ENCODE assay signal across 1 cellular context in the genomic region with DNA sequence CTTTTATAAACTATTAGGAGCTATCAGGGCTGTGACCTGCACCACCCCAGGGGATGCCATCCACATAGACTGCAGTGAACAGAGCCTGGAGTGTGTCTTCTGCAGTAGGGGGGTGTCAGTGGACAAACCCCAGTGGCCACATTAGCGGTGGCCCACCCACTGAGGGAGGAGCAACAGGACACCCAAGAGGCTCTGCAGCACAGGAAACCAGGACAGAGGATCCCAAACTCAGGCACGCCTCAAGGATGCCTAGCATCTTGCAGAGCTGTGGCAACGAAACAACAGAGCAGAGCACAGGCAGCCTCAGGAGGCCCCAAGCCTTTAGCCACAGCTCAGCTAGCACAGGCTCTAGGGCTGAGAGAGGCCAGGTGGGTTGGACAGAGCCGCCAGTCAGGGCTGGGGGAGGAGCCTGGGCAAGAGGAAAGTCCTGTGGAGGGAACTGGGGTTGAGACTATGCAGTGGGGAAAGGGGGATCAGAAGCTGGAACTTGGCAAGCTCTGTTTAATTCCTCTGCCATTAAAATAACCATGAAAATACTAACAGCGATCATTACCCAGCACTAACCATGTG.
TF ChIP-seq lines count a peak whose summit lies in the region.

No MANE protein-coding gene starts in this region.

TF ChIP-seq in WTC11, 78 proteins besides CTCF, POLR2A, EP300 and RAD21 (continued from another document):
- TF ChIP-seq, protein P1, sequence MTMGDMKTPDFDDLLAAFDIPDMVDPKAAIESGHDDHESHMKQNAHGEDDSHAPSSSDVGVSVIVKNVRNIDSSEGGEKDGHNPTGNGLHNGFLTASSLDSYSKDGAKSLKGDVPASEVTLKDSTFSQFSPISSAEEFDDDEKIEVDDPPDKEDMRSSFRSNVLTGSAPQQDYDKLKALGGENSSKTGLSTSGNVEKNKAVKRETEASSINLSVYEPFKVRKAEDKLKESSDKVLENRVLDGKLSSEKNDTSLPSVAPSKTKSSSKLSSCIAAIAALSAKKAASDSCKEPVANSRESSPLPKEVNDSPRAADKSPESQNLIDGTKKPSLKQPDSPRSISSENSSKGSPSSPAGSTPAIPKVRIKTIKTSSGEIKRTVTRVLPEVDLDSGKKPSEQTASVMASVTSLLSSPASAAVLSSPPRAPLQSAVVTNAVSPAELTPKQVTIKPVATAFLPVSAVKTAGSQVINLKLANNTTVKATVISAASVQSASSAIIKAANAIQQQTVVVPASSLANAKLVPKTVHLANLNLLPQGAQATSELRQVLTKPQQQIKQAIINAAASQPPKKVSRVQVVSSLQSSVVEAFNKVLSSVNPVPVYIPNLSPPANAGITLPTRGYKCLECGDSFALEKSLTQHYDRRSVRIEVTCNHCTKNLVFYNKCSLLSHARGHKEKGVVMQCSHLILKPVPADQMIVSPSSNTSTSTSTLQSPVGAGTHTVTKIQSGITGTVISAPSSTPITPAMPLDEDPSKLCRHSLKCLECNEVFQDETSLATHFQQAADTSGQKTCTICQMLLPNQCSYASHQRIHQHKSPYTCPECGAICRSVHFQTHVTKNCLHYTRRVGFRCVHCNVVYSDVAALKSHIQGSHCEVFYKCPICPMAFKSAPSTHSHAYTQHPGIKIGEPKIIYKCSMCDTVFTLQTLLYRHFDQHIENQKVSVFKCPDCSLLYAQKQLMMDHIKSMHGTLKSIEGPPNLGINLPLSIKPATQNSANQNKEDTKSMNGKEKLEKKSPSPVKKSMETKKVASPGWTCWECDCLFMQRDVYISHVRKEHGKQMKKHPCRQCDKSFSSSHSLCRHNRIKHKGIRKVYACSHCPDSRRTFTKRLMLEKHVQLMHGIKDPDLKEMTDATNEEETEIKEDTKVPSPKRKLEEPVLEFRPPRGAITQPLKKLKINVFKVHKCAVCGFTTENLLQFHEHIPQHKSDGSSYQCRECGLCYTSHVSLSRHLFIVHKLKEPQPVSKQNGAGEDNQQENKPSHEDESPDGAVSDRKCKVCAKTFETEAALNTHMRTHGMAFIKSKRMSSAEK (CRISPR knock-in tag; IDR thresholded peaks at IDR 0.05; ENCODE audit: borderline replicate concordance), result no peak
- no peak for TF ChIP-seq RELA (CRISPR knock-in tag; IDR thresholded peaks at IDR 0.05; ENCODE audit: borderline replicate concordance)
- no peak for TF ChIP-seq FOXK1 (CRISPR knock-in tag; IDR thresholded peaks at IDR 0.05)
- TF ChIP-seq, protein P2, sequence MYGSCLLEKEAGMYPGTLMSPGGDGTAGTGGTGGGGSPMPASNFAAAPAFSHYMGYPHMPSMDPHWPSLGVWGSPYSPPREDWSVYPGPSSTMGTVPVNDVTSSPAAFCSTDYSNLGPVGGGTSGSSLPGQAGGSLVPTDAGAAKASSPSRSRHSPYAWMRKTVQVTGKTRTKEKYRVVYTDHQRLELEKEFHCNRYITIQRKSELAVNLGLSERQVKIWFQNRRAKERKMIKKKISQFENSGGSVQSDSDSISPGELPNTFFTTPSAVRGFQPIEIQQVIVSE (CRISPR knock-in tag; IDR thresholded peaks at IDR 0.05; ENCODE audit: borderline replicate concordance), result no peak
- no peak for TF ChIP-seq NFE2L1 (CRISPR knock-in tag; IDR thresholded peaks at IDR 0.05)
- TF ChIP-seq PRRX2 (CRISPR knock-in tag; IDR thresholded peaks at IDR 0.05), result no peak
- no peak for TF ChIP-seq ZNF396 (CRISPR knock-in tag; IDR thresholded peaks at IDR 0.05; ENCODE audit: borderline replicate concordance)
- TF ChIP-seq, protein P3, sequence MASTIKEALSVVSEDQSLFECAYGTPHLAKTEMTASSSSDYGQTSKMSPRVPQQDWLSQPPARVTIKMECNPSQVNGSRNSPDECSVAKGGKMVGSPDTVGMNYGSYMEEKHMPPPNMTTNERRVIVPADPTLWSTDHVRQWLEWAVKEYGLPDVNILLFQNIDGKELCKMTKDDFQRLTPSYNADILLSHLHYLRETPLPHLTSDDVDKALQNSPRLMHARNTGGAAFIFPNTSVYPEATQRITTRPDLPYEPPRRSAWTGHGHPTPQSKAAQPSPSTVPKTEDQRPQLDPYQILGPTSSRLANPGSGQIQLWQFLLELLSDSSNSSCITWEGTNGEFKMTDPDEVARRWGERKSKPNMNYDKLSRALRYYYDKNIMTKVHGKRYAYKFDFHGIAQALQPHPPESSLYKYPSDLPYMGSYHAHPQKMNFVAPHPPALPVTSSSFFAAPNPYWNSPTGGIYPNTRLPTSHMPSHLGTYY (CRISPR knock-in tag; IDR thresholded peaks at IDR 0.05), result no peak
- TF ChIP-seq, protein P4, sequence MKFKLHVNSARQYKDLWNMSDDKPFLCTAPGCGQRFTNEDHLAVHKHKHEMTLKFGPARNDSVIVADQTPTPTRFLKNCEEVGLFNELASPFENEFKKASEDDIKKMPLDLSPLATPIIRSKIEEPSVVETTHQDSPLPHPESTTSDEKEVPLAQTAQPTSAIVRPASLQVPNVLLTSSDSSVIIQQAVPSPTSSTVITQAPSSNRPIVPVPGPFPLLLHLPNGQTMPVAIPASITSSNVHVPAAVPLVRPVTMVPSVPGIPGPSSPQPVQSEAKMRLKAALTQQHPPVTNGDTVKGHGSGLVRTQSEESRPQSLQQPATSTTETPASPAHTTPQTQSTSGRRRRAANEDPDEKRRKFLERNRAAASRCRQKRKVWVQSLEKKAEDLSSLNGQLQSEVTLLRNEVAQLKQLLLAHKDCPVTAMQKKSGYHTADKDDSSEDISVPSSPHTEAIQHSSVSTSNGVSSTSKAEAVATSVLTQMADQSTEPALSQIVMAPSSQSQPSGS (CRISPR knock-in tag; IDR thresholded peaks at IDR 0.05; ENCODE audit: borderline replicate concordance, low read depth), result no peak
- no peak for TF ChIP-seq NR3C1 (CRISPR knock-in tag; conservative IDR thresholded peaks at IDR 0.05; ENCODE audit: low read depth)
- TF ChIP-seq, protein P5, sequence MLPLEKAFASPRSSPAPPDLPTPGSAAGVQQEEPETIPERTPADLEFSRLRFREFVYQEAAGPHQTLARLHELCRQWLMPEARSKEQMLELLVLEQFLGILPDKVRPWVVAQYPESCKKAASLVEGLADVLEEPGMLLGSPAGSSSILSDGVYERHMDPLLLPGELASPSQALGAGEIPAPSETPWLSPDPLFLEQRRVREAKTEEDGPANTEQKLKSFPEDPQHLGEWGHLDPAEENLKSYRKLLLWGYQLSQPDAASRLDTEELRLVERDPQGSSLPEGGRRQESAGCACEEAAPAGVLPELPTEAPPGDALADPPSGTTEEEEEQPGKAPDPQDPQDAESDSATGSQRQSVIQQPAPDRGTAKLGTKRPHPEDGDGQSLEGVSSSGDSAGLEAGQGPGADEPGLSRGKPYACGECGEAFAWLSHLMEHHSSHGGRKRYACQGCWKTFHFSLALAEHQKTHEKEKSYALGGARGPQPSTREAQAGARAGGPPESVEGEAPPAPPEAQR (CRISPR knock-in tag; IDR thresholded peaks at IDR 0.05), result no peak
- no peak for TF ChIP-seq CREM (CRISPR knock-in tag; IDR thresholded peaks at IDR 0.05)
- no peak for TF ChIP-seq IRF2 (CRISPR knock-in tag; IDR thresholded peaks at IDR 0.05; ENCODE audit: borderline replicate concordance, low read depth)
